ENCODE assay signal across 1 cellular context in genomic region chr2:29212009-29212408, GRCh38.
TF ChIP-seq lines count a peak whose summit lies in the region.

No MANE protein-coding gene starts in this region.

TF ChIP-seq in neural cell, 6 proteins besides CTCF, POLR2A, EP300 and RAD21:
- TF ChIP-seq TAF1 (IDR thresholded peaks at IDR 0.05; ENCODE audit: low read depth): no peak
- peak; percentile 68 for TF ChIP-seq SMC3 (conservative IDR thresholded peaks at IDR 0.05; ENCODE audit: poor library complexity)
